ENCODE assay signal across 17 cellular contexts in genomic region chr20:50230871-50231270, GRCh38.
"Had no signal": no experiment of that assay in that cellular context is flagged by ENCODE, and none has a peak within 500 bp of the region (broad histone marks: within the 10 kb centered on the region; RNA-seq: fewer than 3 reads in every experiment).

No MANE protein-coding gene starts in this region.

- H3K36me3 Mint-ChIP-seq: memory B cell; neural progenitor cell; stimulated activated naive B cell treated with anti-CD40 and anti-IgM and Interleukin-4, amounts not matched to agents 10 μg/mL and 1 μg/mL and 100 μg/mL, for 72 hours had no signal

- DNase-seq: colonic mucosa; dermis blood vessel endothelial cell; effector memory CD4-positive, alpha-beta T cell; foreskin keratinocyte; glutamatergic neuron; heart right ventricle; sigmoid colon; spleen; stimulated activated CD4-positive, alpha-beta T cell treated with anti-CD3 and anti-CD28 coated beads, Interleukin-4, amount 100 ng/mL, for 4 hours; stimulated activated naive B cell treated with anti-CD40 and anti-IgM and Interleukin-4, amounts not matched to agents 10 μg/mL and 1 μg/mL and 100 μg/mL, for 72 hours; upper lobe of right lung; uterus had no signal

- H3K4me3 Mint-ChIP-seq: memory B cell; nephron; neural progenitor cell; stimulated activated naive B cell treated with anti-CD40 and anti-IgM and Interleukin-4, amounts not matched to agents 10 μg/mL and 1 μg/mL and 100 μg/mL, for 72 hours; stimulated activated naive CD8-positive, alpha-beta T cell treated with anti-CD3 and anti-CD28 coated beads, Interleukin-15, Interleukin-2, amounts not matched to agents 100 ng/mL and 50 ng/mL, for 24 hours had no signal

- H3K9me3 Mint-ChIP-seq: memory B cell; nephron; neural progenitor cell; stimulated activated naive B cell treated with anti-CD40 and anti-IgM and Interleukin-4, amounts not matched to agents 10 μg/mL and 1 μg/mL and 100 μg/mL, for 72 hours; stimulated activated naive CD8-positive, alpha-beta T cell treated with anti-CD3 and anti-CD28 coated beads, Interleukin-15, Interleukin-2, amounts not matched to agents 100 ng/mL and 50 ng/mL, for 24 hours had no signal

- H3K27me3 Mint-ChIP-seq: stimulated activated naive CD8-positive, alpha-beta T cell treated with anti-CD3 and anti-CD28 coated beads, Interleukin-15, Interleukin-2, amounts not matched to agents 100 ng/mL and 50 ng/mL, for 24 hours had no signal

- H3K27ac Mint-ChIP-seq: memory B cell, nephron, neural progenitor cell had no signal

- ATAC-seq: foreskin keratinocyte, heart right ventricle, left lobe of liver, upper lobe of right lung had no signal

- H3K4me1 Mint-ChIP-seq: memory B cell, nephron had no signal
